9 cellular contexts compared by ENCODE assay signal in the genomic region with DNA sequence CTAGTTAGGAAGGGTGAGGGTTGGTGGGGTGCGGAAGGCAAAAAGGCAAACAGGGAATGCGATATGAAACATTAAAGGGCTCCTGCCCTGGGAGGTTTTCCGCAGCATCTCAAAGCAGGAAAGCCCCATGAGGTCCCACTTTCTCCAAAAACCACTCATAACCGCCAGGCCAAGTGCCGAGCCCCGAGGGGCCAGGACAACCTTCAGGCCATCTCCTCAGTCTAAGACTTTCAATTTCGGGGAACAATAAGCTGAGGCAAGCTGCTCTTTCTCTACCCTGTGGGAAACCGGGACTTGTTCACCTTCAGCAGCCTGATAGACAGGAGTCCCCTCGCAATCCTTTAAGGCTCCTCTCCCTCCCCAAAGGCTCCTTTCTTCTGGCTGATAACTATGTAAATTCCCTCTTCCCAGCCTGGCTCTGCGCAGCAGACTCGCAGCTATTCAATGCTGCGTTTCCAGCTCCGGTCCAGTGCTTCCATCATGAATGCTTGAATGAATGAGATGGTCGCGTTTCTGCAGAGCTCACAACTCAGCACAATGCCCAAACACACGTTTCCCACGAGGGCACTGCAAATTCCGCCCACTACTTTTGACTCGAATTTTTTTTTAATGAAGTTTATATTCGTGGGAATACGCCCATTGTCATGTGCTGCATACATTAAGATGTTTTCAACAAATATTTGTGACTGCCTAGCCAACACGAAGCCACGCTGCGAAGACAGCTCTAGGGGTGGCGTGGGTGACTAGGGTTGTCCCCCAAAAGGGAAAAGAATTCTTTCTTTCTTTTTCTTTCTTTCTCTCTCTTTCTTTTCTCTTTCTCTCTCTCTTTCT. TPM values are rescaled to one million over a fixed set of nuclear protein-coding genes. Genes with fewer than 3 reads are reported as not detected.
DNase-seq lines count a peak whose midpoint lies in the region; ATAC-seq, FAIRE-seq and TF ChIP-seq lines count a peak whose summit lies in the region.
"Had no signal": no experiment of that assay in that cellular context is flagged by ENCODE, and none has a peak within 500 bp of the region (broad histone marks: within the 10 kb centered on the region; RNA-seq: fewer than 3 reads in every experiment).

No MANE protein-coding gene starts in this region.

- ATAC-seq in pancreas, result peak in 3 of 4 donors; percentile 32 to 52 (median 43)
- no peak for ATAC-seq in HG03097 (IDR thresholded peaks at IDR 0.05; ENCODE audit: low FRiP score, unreplicated experiment)

- no peak overlapping the region for H3K27ac ChIP-seq in pancreas
- no peak overlapping the region for H3K27ac ChIP-seq in PC-9
- H3K27ac ChIP-seq: epithelial cell of prostate had no signal

- H3K27me3 ChIP-seq in pancreas (peaks cover 0 to 27% (median 8%) of the 10 kb centered on the region in 4 donors), PC-9 (ENCODE audit: insufficient read depth, low read depth) (peaks cover 25% of the 10 kb centered on the region)

- CTCF ChIA-PET in PC-9 (lab: Charles Lee), result no interaction called here

- no peak for TF ChIP-seq CTCF in pancreas (IDR thresholded peaks at IDR 0.05)
- TF ChIP-seq CTCF in PC-9 (conservative IDR thresholded peaks at IDR 0.05), result no peak

- WGBS in pancreas, 2 donors, result 7 to 8% methylated on average over 25 of the region's 25 CpGs

- no peaks in the 10 kb centered on the region for H3K9me2 ChIP-seq in PC-9 (ENCODE audit: insufficient read depth)

- intact Hi-C loops in pancreas (cut with DNase I) (no loop called here), PC-9 (cut with micrococcal nuclease; ENCODE audit: unreplicated experiment) (no loop called here)

- DNase-seq in D341Med (ENCODE audit: low spot score) (peak; percentile 46), NCI-H510A (lab: John Stamatoyannopoulos, UW) (peak; percentile 5), fibroblast of gingiva (ENCODE audit: low read depth) (peak; percentile 21), pancreas (no peak), DMS153 (lab: John Stamatoyannopoulos, UW) (no peak), PC-9 (no peak)
- no peak for DNase-seq in activated effector memory CD4-positive, alpha-beta T cell treated with Interleukin-2 at 50 U/mL for 16 hours

- H2AFZ ChIP-seq in PC-9, result no peak overlapping the region

- H3K4me3 ChIP-seq in pancreas (peak overlapping the region in 3 of 4 donors; percentile 43 to 57 (median 48)), PC-9 (no peak overlapping the region)

- peaks cover 0 to 12% (median 10%) of the 10 kb centered on the region in 3 donors for H3K4me1 ChIP-seq in pancreas
- H3K4me1 ChIP-seq in PC-9 (replicated peaks; ENCODE audit: insufficient read depth), result no peaks in the 10 kb centered on the region

- no peaks in the 10 kb centered on the region for H3K79me2 ChIP-seq in PC-9 (ENCODE audit: low read depth)

- no TSS peak for BruUV-seq in PC-9 (replicated peaks; lab: Mats Ljungman, UMichigan)

- H3K9me3 ChIP-seq in pancreas (no peaks in the 10 kb centered on the region), PC-9 (ENCODE audit: insufficient read depth, low read depth) (no peaks in the 10 kb centered on the region)

- FAIRE-seq in pancreas (lab: Jason Lieb, UNC), result no peak

- H4K20me1 ChIP-seq in PC-9 (ENCODE audit: insufficient read depth), result no peaks in the 10 kb centered on the region

- no peaks in the 10 kb centered on the region for H3F3A ChIP-seq in PC-9 (ENCODE audit: insufficient read depth, low read depth)

- no peak overlapping the region for H3K4me2 ChIP-seq in PC-9

- POLR2A ChIA-PET in PC-9 (lab: Charles Lee; ENCODE audit: unreplicated experiment), result no interaction called here

- H3K36me3 ChIP-seq in pancreas (no peaks in the 10 kb centered on the region), PC-9 (ENCODE audit: low read depth) (no peaks in the 10 kb centered on the region)

RNA-seq across cellular contexts. Expression of gene LAMA1, which starts 1.4 kb away (rescaled TPM):
- total RNA-seq in pancreas, result 1 to 10 TPM in 3 of 6 donors, under 1 TPM in 3; 0.39 to 3.1 (median 1.0) TPM
- polyA plus RNA-seq in pancreas, result 1 to 10 TPM in 1 of 2 donors, under 1 TPM in 1; 0.49 to 2.4 TPM
- not detected in 2 replicates for total RNA-seq in PC-9 (2021)

Comparison
In these comparisons a context has a peak if more than half of its experiments do, and no peak if none do; other contexts are left out.
1. DNase-seq: peak in D341Med (single experiment), NCI-H510A (single experiment) and fibroblast of gingiva (single experiment); none in pancreas (0 of 6), DMS153 (single experiment), PC-9 (0 of 2) and activated effector memory CD4-positive, alpha-beta T cell treated with Interleukin-2 at 50 U/mL for 16 hours (single experiment).